9 cellular contexts compared by ENCODE assay signal in the genomic region with DNA sequence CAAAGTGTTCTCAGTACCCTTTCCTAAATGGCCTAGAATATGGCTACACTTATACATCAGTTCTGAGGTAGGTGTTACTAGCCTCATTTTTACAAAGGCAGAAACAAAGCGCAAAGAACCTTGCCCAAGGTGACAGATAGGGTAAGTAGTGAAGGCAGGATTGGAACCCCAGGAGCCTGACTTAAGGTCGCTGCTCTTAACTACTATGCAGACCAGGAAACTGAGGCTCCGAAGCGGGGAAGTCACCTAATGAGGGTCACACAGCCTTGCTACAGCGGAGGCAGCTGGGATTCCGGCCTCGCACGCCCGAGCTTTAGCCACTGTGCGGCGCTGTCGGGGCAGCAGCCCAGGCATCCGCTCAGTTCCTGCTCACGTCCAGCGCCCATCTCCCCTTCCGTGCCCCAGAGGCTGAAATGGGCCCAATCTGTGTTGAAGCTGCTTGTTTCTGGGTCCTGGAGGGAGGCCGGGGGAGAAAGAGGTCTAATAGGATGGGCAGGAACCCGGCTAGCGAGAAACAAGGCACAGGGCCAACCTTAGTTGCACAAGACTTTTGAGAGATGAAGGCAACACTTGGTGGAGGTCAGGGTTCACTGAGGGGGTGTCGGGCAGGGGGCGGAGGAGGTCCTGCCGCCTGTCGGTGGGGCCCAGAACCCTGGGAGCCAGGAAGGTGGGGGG. TPM values are rescaled to one million over a fixed set of nuclear protein-coding genes. Genes with fewer than 3 reads are reported as not detected.
DNase-seq lines count a peak whose midpoint lies in the region; ATAC-seq and TF ChIP-seq lines count a peak whose summit lies in the region.
"Had no signal": no experiment of that assay in that cellular context is flagged by ENCODE, and none has a peak within 500 bp of the region (broad histone marks: within the 10 kb centered on the region; RNA-seq: fewer than 3 reads in every experiment).

No MANE protein-coding gene starts in this region.

- H3K9me2 ChIP-seq in PC-3 (replicated peaks; ENCODE audit: low read length) = no peaks in the 10 kb centered on the region

- peaks cover 16% of the 10 kb centered on the region for H3K4me1 Mint-ChIP-seq in Calu3 (ENCODE audit: low read depth, unreplicated experiment)
- H3K4me1 Mint-ChIP-seq in activated T-cell treated with anti-CD3 and anti-CD28 coated beads, Interleukin-2, amount 50 U/mL, for 4 hours (ENCODE audit: low read depth) = peaks cover 33% of the 10 kb centered on the region

- H3K36me3 ChIP-seq in PC-3 (ENCODE audit: low read depth, low read length) = no peaks in the 10 kb centered on the region
- H3K36me3 ChIP-seq in neuron (ENCODE audit: insufficient read depth, low read length) = no peaks in the 10 kb centered on the region
- no peaks in the 10 kb centered on the region for H3K36me3 ChIP-seq in suprapubic skin

- H2AFZ ChIP-seq in PC-3 (ENCODE audit: low read length) (peak overlapping the region; percentile 77), neuron (ENCODE audit: low read depth, low read length) (peak overlapping the region; percentile 86)

- no peaks in the 10 kb centered on the region for H3K27me3 Mint-ChIP-seq in Calu3 (ENCODE audit: unreplicated experiment)
- peaks cover 26% of the 10 kb centered on the region for H3K27me3 Mint-ChIP-seq in activated T-cell treated with anti-CD3 and anti-CD28 coated beads, Interleukin-2, amount 50 U/mL, for 4 hours (ENCODE audit: low read depth)

- H3K4me2 ChIP-seq in PC-3 (ENCODE audit: low read length) = peak overlapping the region; percentile 94

- peak overlapping the region; percentile 87 for H3K4me3 Mint-ChIP-seq in Calu3 (ENCODE audit: low read depth, unreplicated experiment)
- peak overlapping the region; percentile 90 for H3K4me3 Mint-ChIP-seq in activated T-cell treated with anti-CD3 and anti-CD28 coated beads, Interleukin-2, amount 50 U/mL, for 4 hours

- POLR2A ChIA-PET in PC-3 (lab: Charles Lee; ENCODE audit: unreplicated experiment) = no interaction called here

- intact Hi-C loops in Calu3 (cut with micrococcal nuclease; ENCODE audit: unreplicated experiment) (loop anchor here (2.0 to 5.0 kb wide), 3 partner anchors 91 to 290 kb away; no protein-coding TSS in a partner anchor), PC-3 (cut with micrococcal nuclease) (loop anchor here (5.0 to 10.0 kb wide), 2 partner anchors 128 to 491 kb away; no protein-coding TSS in a partner anchor)

- H3K4me1 ChIP-seq in PC-3 (ENCODE audit: insufficient read depth, low read length) (peaks cover 12% of the 10 kb centered on the region; the same call in 1 of the 2 replicates), neuron (ENCODE audit: insufficient read depth, low read length) (peaks cover 7% of the 10 kb centered on the region), suprapubic skin (peaks cover 70% of the 10 kb centered on the region)

- CTCF ChIA-PET in Calu3 (lab: Charles Lee) (interaction anchor here (0.5 to 4.9 kb wide), 12 partner anchors 11 to 1189 kb away, joined by 3 to 85 read pairs (median 4); partner anchors contain the start of gene RAD54L), PC-3 (lab: Charles Lee) (interaction anchor here (1.1 to 2.6 kb wide), 2 partner anchors 273 to 290 kb away, joined by 3 to 29 read pairs; no protein-coding TSS in a partner anchor)

- H4K20me1 ChIP-seq in PC-3 (ENCODE audit: low read length) = no peaks in the 10 kb centered on the region

- H3F3A ChIP-seq in PC-3 (ENCODE audit: low read length, unreplicated experiment) = no peaks in the 10 kb centered on the region

- TF ChIP-seq CTCF in Calu3 (IDR thresholded peaks at IDR 0.05; ENCODE audit: unreplicated experiment) = peak; percentile 81
- peak; percentile 93 for TF ChIP-seq CTCF in PC-3 (conservative IDR thresholded peaks at IDR 0.05; ENCODE audit: low read depth, low read length)
- TF ChIP-seq CTCF in suprapubic skin (IDR thresholded peaks at IDR 0.05) = peak; percentile 50 to 92

- peaks cover 16% of the 10 kb centered on the region for H3K36me3 Mint-ChIP-seq in Calu3 (ENCODE audit: insufficient read depth, unreplicated experiment)
- peaks cover 3% of the 10 kb centered on the region for H3K36me3 Mint-ChIP-seq in activated T-cell treated with anti-CD3 and anti-CD28 coated beads, Interleukin-2, amount 50 U/mL, for 4 hours (ENCODE audit: insufficient read depth)

- no peak for TF ChIP-seq EP300 in suprapubic skin (IDR thresholded peaks at IDR 0.05)

- DNase-seq in Calu3 = peak; percentile 85
- DNase-seq in HUDEP-2 (lab: John Stamatoyannopoulos, UW; ENCODE audit: unreplicated experiment in 76 of 76) = peak in 67 of 76 experiments; percentile 4 to 83 (median 55)
- peak; percentile 79 for DNase-seq in PC-3
- DNase-seq in activated T-cell treated with anti-CD3 and anti-CD28 coated beads, Interleukin-2, amount 50 U/mL, for 4 hours = peak; percentile 63
- DNase-seq in fibroblast of peridontal ligament (ENCODE audit: extremely low read depth) = peak; percentile 74
- DNase-seq in suprapubic skin (ENCODE audit: low spot score in 2 of 2) = peak in 1 of 2 donors; percentile 81

- no peaks in the 10 kb centered on the region for H3K79me2 ChIP-seq in PC-3 (ENCODE audit: low read length)

- no TSS peak for BruUV-seq in Calu3 (replicated peaks; lab: Mats Ljungman, UMichigan)
- TSS peak; percentile 37 for BruUV-seq in PC-3 (replicated peaks; lab: Mats Ljungman, UMichigan)

- WGBS in suprapubic skin = 2% methylated on average over 22 of the region's 23 CpGs

- ATAC-seq in GM21423 (IDR thresholded peaks at IDR 0.05; ENCODE audit: unreplicated experiment) (peak; percentile 42), PC-3 (peak; percentile 39)
- peak; percentile 21 to 41 for ATAC-seq in activated T-cell treated with anti-CD3 and anti-CD28 coated beads, Interleukin-2, amount 50 U/mL, for 4 hours

- H3K4me3 ChIP-seq in PC-3 (ENCODE audit: low read length) (peak overlapping the region; percentile 77), neuron (ENCODE audit: low read length) (peak overlapping the region; percentile 54), suprapubic skin (peak overlapping the region; percentile 63)

- no peak overlapping the region for H3K27ac ChIP-seq in PC-3 (ENCODE audit: low read length)
- H3K27ac ChIP-seq in suprapubic skin = peak overlapping the region; percentile 69

- peak overlapping the region; percentile 48 for H3K27ac Mint-ChIP-seq in Calu3 (ENCODE audit: unreplicated experiment)

- no peaks in the 10 kb centered on the region for H3K9me3 Mint-ChIP-seq in Calu3 (ENCODE audit: low read depth, unreplicated experiment)
- no peaks in the 10 kb centered on the region for H3K9me3 Mint-ChIP-seq in activated T-cell treated with anti-CD3 and anti-CD28 coated beads, Interleukin-2, amount 50 U/mL, for 4 hours

- H3K9me3 ChIP-seq in PC-3 (ENCODE audit: low read length) (no peaks in the 10 kb centered on the region), neuron (ENCODE audit: low read length) (no peaks in the 10 kb centered on the region), suprapubic skin (no peaks in the 10 kb centered on the region)

- H3K9ac ChIP-seq in PC-3 (ENCODE audit: low read length) = peak overlapping the region; percentile 71

- no peak for TF ChIP-seq POLR2A in suprapubic skin (IDR thresholded peaks at IDR 0.05)

- no peaks in the 10 kb centered on the region for H3K27me3 ChIP-seq in PC-3 (ENCODE audit: low read length)
- peaks cover 85% of the 10 kb centered on the region for H3K27me3 ChIP-seq in neuron (ENCODE audit: insufficient read depth, low read length)
- peaks cover 96% of the 10 kb centered on the region for H3K27me3 ChIP-seq in suprapubic skin

RNA-seq across cellular contexts. Expression of gene FOXD2, which starts 1.4 kb away (rescaled TPM):
- total RNA-seq in Calu3 (2022) = 0.68 and 0.78 TPM in 2 replicates
- 0.80 and 0.86 TPM in 2 replicates for total RNA-seq in PC-3 (2014; rRNA removed)
- total RNA-seq in activated T-cell treated with anti-CD3 and anti-CD28 coated beads, Interleukin-2, amount 50 U/mL, for 4 hours = under 1 TPM in 2 of 3 donors, not detected in 1; 0.16 to 0.19 TPM
- under 1 TPM in 3 of 4 donors, not detected in 1; 0.34 to 0.39 (median 0.38) TPM for total RNA-seq in suprapubic skin

RNA-seq across cellular contexts. Expression of gene FOXE3, which starts 20.4 kb away (rescaled TPM):
- total RNA-seq in Calu3 (2022) = not detected in 2 replicates
- not detected in 2 replicates for total RNA-seq in PC-3 (2014; rRNA removed)
- not detected for total RNA-seq in activated T-cell treated with anti-CD3 and anti-CD28 coated beads, Interleukin-2, amount 50 U/mL, for 4 hours
- total RNA-seq in suprapubic skin = not detected
- total RNA-seq: temporal lobe had no signal
